16 cellular contexts compared by ENCODE assay signal in genomic region chr11:21105196-21105917, GRCh38.
"Had no signal": no experiment of that assay in that cellular context is flagged by ENCODE, and none has a peak within 500 bp of the region (broad histone marks: within the 10 kb centered on the region; RNA-seq: fewer than 3 reads in every experiment).

No MANE protein-coding gene starts in this region.

- H3K36me3 ChIP-seq: left lung, spleen, upper lobe of right lung had no signal

- H3K4me2 ChIP-seq: hepatocyte had no signal

- H3K79me2 ChIP-seq: hepatocyte, parathyroid adenoma had no signal

- H3K9me3 ChIP-seq: testis, upper lobe of right lung had no signal

- H3K9ac ChIP-seq: parathyroid adenoma had no signal

- H3K27me3 ChIP-seq: hepatocyte, left lung, spleen, testis, upper lobe of right lung had no signal

- H3K27ac ChIP-seq: hepatocyte, left lung, parathyroid adenoma, spleen, testis, upper lobe of right lung had no signal

- H3K4me3 ChIP-seq: hepatocyte, left lung, spleen, testis, upper lobe of right lung had no signal

- DNase-seq: activated B cell treated with CpG ODN at 0.5 μM for 24 hours; activated CD4-positive, alpha-beta memory T cell treated with anti-CD3 and anti-CD28 coated beads for 36 hours; activated CD4-positive, alpha-beta T cell treated with anti-CD3 and anti-CD28 coated beads for 4 hours; activated T-cell treated with anti-CD3 and anti-CD28 coated beads for 4 hours; amniotic stem cell; effector CD4-positive, alpha-beta T cell; left lung; midbrain; spleen; stimulated activated CD4-positive, alpha-beta T cell treated with anti-CD3 and anti-CD28 coated beads, Interleukin-4, amount 100 ng/mL, for 4 hours; testis; upper lobe of right lung had no signal

- ATAC-seq: left lung; stimulated activated memory B cell treated with anti-CD40 and anti-IgM and Interleukin-4, amounts not matched to agents 10 μg/mL and 1 μg/mL and 100 μg/mL, for 72 hours; upper lobe of right lung had no signal

- H3K4me1 ChIP-seq: left lung, parathyroid adenoma, spleen, testis, upper lobe of right lung had no signal

- FAIRE-seq: TTC549 had no signal

- H2AFZ ChIP-seq: hepatocyte, parathyroid adenoma had no signal
